Comparison of ENCODE assay signal across 12 cellular contexts in the genomic region with DNA sequence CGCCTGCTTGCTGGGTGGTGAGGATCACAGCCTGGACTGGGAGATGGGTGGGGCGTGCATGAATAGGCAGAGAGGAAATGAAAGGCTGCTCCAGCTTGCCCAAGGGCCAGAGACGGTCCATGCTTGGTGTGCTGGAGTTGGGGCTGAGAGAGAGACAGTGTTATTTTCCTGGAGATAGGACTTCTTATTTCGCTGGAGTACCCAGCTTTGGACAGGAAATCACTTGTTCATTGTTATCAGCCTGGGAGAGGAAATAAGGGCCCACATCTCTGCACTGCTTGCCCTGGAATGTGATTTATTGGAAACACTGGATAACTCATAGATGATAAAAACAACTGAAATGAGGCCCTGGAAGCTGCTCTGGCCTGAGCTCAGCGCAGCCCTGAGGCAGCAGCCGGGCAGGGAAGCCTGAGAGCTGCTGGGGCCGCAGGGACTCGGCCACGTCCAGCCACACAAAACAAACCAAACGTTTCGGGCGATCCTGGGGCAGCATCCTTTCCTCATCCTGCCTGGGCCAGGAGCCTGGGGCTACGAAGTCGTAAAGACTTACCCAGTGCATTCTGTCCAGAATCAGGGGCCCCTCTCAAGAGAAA.
DNase-seq lines count a peak whose midpoint lies in the region; ATAC-seq and FAIRE-seq lines count a peak whose summit lies in the region.
"Had no signal": no experiment of that assay in that cellular context is flagged by ENCODE, and none has a peak within 500 bp of the region (broad histone marks: within the 10 kb centered on the region; RNA-seq: fewer than 3 reads in every experiment).

No MANE protein-coding gene starts in this region.

- H4K20me1 ChIP-seq in BLaER1: no peaks in the 10 kb centered on the region

- no peak overlapping the region for H3K4me3 Mint-ChIP-seq in stimulated activated naive CD8-positive, alpha-beta T cell treated with anti-CD3 and anti-CD28 coated beads, Interleukin-15, amount 100 ng/mL, for 72 hours
- H3K4me3 Mint-ChIP-seq: stimulated activated naive CD8-positive, alpha-beta T cell treated with anti-CD3 and anti-CD28 coated beads, Interleukin-15, Interleukin-2, amounts not matched to agents 100 ng/mL and 50 ng/mL, for 24 hours had no signal

- peak overlapping the region; percentile 38; the same call in 1 of the 2 replicates for H3K4me3 ChIP-seq in BLaER1

- peak; percentile 16 for ATAC-seq in GM21529 (IDR thresholded peaks at IDR 0.05; ENCODE audit: unreplicated experiment)
- no peak for ATAC-seq in stimulated activated naive CD8-positive, alpha-beta T cell treated with anti-CD3 and anti-CD28 coated beads, Interleukin-15, amount 100 ng/mL, for 72 hours

- H3K9ac ChIP-seq in BLaER1: peak overlapping the region; percentile 47; the same call in 1 of the 2 replicates

- no peaks in the 10 kb centered on the region for H3K9me3 ChIP-seq in BLaER1

- peaks cover 8% of the 10 kb centered on the region for H3K4me1 Mint-ChIP-seq in stimulated activated naive CD8-positive, alpha-beta T cell treated with anti-CD3 and anti-CD28 coated beads, Interleukin-15, amount 100 ng/mL, for 72 hours

- H3K36me3 ChIP-seq in BLaER1: no peaks in the 10 kb centered on the region

- peaks cover 14% of the 10 kb centered on the region for H3K27me3 Mint-ChIP-seq in stimulated activated naive CD8-positive, alpha-beta T cell treated with anti-CD3 and anti-CD28 coated beads, Interleukin-15, amount 100 ng/mL, for 72 hours
- H3K27me3 Mint-ChIP-seq: stimulated activated naive CD8-positive, alpha-beta T cell treated with anti-CD3 and anti-CD28 coated beads, Interleukin-15, Interleukin-2, amounts not matched to agents 100 ng/mL and 50 ng/mL, for 24 hours had no signal

- H3K27me3 ChIP-seq in BLaER1: no peaks in the 10 kb centered on the region

- H3K4me1 ChIP-seq in BLaER1: peaks cover 57% of the 10 kb centered on the region

- H3K27ac ChIP-seq in BLaER1 (peak overlapping the region; percentile 57; the same call in 1 of the 2 replicates), angular gyrus (ENCODE audit: low read depth, low read length) (peak overlapping the region; percentile 39)

- DNase-seq in mesenteric fat pad (ENCODE audit: low spot score) (peak; percentile 76), frontal cortex (ENCODE audit: low spot score in 2 of 2) (no peak), DMS114 treated with DMSO at 0.1 percent for 48 hours (lab: John Stamatoyannopoulos, UW; ENCODE audit: unreplicated experiment) (no peak), nucleus accumbens (lab: John Stamatoyannopoulos, UW) (no peak)
- DNase-seq in stimulated activated naive CD8-positive, alpha-beta T cell treated with anti-CD3 and anti-CD28 coated beads, Interleukin-15, amount 100 ng/mL, for 72 hours: no peak
- DNase-seq: activated CD4-positive, alpha-beta T cell treated with anti-CD3 and anti-CD28 coated beads for 1 hour; NCI-H446 treated with DMSO at 0.1 percent for 48 hours; stimulated activated CD4-positive, alpha-beta T cell treated with anti-CD3 and anti-CD28 coated beads, Interleukin-2, amount 100 ng/mL, for 48 hours had no signal

- no peaks in the 10 kb centered on the region for H3K9me3 Mint-ChIP-seq in stimulated activated naive CD8-positive, alpha-beta T cell treated with anti-CD3 and anti-CD28 coated beads, Interleukin-15, amount 100 ng/mL, for 72 hours
- H3K9me3 Mint-ChIP-seq: stimulated activated naive CD8-positive, alpha-beta T cell treated with anti-CD3 and anti-CD28 coated beads, Interleukin-15, Interleukin-2, amounts not matched to agents 100 ng/mL and 50 ng/mL, for 24 hours had no signal

- no peak for FAIRE-seq in frontal cortex (lab: Jason Lieb, UNC)

- H3K4me2 ChIP-seq in BLaER1: peak overlapping the region; percentile 76

- H3K27ac Mint-ChIP-seq in stimulated activated naive CD8-positive, alpha-beta T cell treated with anti-CD3 and anti-CD28 coated beads, Interleukin-15, amount 100 ng/mL, for 72 hours: peak overlapping the region in 1 of 2 donors; percentile 76
- H3K27ac Mint-ChIP-seq: stimulated activated naive CD8-positive, alpha-beta T cell treated with anti-CD3 and anti-CD28 coated beads, Interleukin-15, Interleukin-2, amounts not matched to agents 100 ng/mL and 50 ng/mL, for 24 hours had no signal
